11 cellular contexts compared by ENCODE assay signal in the genomic region with DNA sequence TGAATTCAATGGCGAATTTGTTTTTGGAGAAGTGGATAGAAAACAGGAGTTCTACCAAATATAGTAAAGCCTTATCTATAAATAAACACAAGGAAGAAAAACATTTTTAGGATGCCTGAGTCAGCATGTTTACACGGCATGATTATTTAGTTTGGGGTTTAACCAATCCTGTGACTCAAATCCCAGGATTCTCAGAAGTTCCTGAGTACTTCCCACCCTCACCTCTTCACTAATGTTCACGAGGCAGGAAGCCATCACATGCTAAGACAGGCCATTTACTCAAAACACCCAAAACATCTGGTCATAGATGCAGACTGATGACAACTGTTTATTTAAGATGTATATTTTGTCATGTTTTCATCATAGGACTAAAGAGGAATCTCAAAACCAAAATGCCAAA. TPM values are rescaled to one million over a fixed set of nuclear protein-coding genes. Genes with fewer than 3 reads are reported as not detected.
DNase-seq lines count a peak whose midpoint lies in the region; ATAC-seq and TF ChIP-seq lines count a peak whose summit lies in the region.
"Had no signal": no experiment of that assay in that cellular context is flagged by ENCODE, and none has a peak within 500 bp of the region (broad histone marks: within the 10 kb centered on the region; RNA-seq: fewer than 3 reads in every experiment).

No MANE protein-coding gene starts in this region.

- TF ChIP-seq CTCF in natural killer cell (IDR thresholded peaks at IDR 0.05) (no peak), WI38 (IDR thresholded peaks at IDR 0.05; ENCODE audit: low read depth, low read length) (no peak), fibroblast of mammary gland (conservative IDR thresholded peaks at IDR 0.05; ENCODE audit: control insufficient read depth, insufficient read depth, low read depth, low read length) (no peak), tibial artery (IDR thresholded peaks at IDR 0.05) (no peak), lower lobe of right lung (IDR thresholded peaks at IDR 0.05) (no peak)

- H3K9me3 ChIP-seq in tibial artery: no peaks in the 10 kb centered on the region
- H3K9me3 ChIP-seq in lower lobe of right lung: no peaks in the 10 kb centered on the region

- H3K4me1 ChIP-seq in tibial artery: peaks cover 0 to 64% (median 56%) of the 10 kb centered on the region in 4 donors
- H3K4me1 ChIP-seq in lower lobe of right lung: peaks cover 58% of the 10 kb centered on the region

- H3K4me1 Mint-ChIP-seq in natural killer cell treated with Interleukin-12 subunit alpha and Interleukin-12 subunit beta and Interleukin-15 and Interleukin-18, amount 100 ng/mL, for 72 hours (ENCODE audit: low read depth in 2 of 2): peaks cover 37 to 61% of the 10 kb centered on the region in 2 donors
- H3K4me1 Mint-ChIP-seq in natural killer cell: peaks cover 46 to 53% of the 10 kb centered on the region in 2 donors

- no peaks in the 10 kb centered on the region for H3K36me3 ChIP-seq in tibial artery
- H3K36me3 ChIP-seq in lower lobe of right lung: no peaks in the 10 kb centered on the region

- H3K9me3 Mint-ChIP-seq in natural killer cell treated with Interleukin-12 subunit alpha and Interleukin-12 subunit beta and Interleukin-15 and Interleukin-18, amount 100 ng/mL, for 72 hours: no peaks in the 10 kb centered on the region
- no peaks in the 10 kb centered on the region for H3K9me3 Mint-ChIP-seq in natural killer cell

- no peak for DNase-seq in natural killer cell treated with Interleukin-12 subunit alpha and Interleukin-12 subunit beta and Interleukin-15 and Interleukin-18, amount 100 ng/mL, for 72 hours (ENCODE audit: low spot score)
- DNase-seq in natural killer cell: no peak
- DNase-seq in fibroblast of mammary gland (ENCODE audit: low read depth): peak; percentile 95
- no peak for DNase-seq in tibial artery
- no peak for DNase-seq in lower lobe of right lung
- DNase-seq: activated naive CD4-positive, alpha-beta T cell treated with Interleukin-2 at 50 U/mL for 16 hours; NCI-H524; T-helper 9 cell had no signal

- no peaks in the 10 kb centered on the region for H3K27me3 ChIP-seq in tibial artery
- H3K27me3 ChIP-seq in lower lobe of right lung (ENCODE audit: low read depth): no peaks in the 10 kb centered on the region

- intact Hi-C loops in natural killer cell (cut with micrococcal nuclease) (no loop called here), tibial artery (cut with DNase I; ENCODE audit: low total_unique reads) (no loop called here), lower lobe of right lung (cut with DNase I) (no loop called here)

- H3K27me3 Mint-ChIP-seq in natural killer cell treated with Interleukin-12 subunit alpha and Interleukin-12 subunit beta and Interleukin-15 and Interleukin-18, amount 100 ng/mL, for 72 hours: no peaks in the 10 kb centered on the region
- H3K27me3 Mint-ChIP-seq in natural killer cell (ENCODE audit: low read depth in 2 of 2): no peaks in the 10 kb centered on the region

- H3K27ac Mint-ChIP-seq in natural killer cell treated with Interleukin-12 subunit alpha and Interleukin-12 subunit beta and Interleukin-15 and Interleukin-18, amount 100 ng/mL, for 72 hours: peak overlapping the region in 1 of 2 donors; percentile 86
- H3K27ac Mint-ChIP-seq in natural killer cell: peak overlapping the region in 1 of 2 donors; percentile 95

- H3K4me3 ChIP-seq in WI38 (ENCODE audit: low read depth, low read length): peak overlapping the region; percentile 88; the same call in 1 of the 2 replicates
- no peak overlapping the region for H3K4me3 ChIP-seq in fibroblast of mammary gland (ENCODE audit: control insufficient read depth, low read depth, low read length)
- H3K4me3 ChIP-seq in tibial artery: no peak overlapping the region
- no peak overlapping the region for H3K4me3 ChIP-seq in lower lobe of right lung

- no peak for ATAC-seq in natural killer cell treated with Interleukin-12 subunit alpha and Interleukin-12 subunit beta and Interleukin-15 and Interleukin-18, amount 100 ng/mL, for 72 hours
- ATAC-seq in natural killer cell (no peak), GM19324 (IDR thresholded peaks at IDR 0.05; ENCODE audit: low FRiP score, unreplicated experiment) (no peak), lower lobe of right lung (no peak), HG03521 (IDR thresholded peaks at IDR 0.05; ENCODE audit: unreplicated experiment) (no peak)

- H3K36me3 Mint-ChIP-seq in natural killer cell treated with Interleukin-12 subunit alpha and Interleukin-12 subunit beta and Interleukin-15 and Interleukin-18, amount 100 ng/mL, for 72 hours: peaks cover 14% of the 10 kb centered on the region
- H3K36me3 Mint-ChIP-seq in natural killer cell: no peaks in the 10 kb centered on the region

- H3K4me3 Mint-ChIP-seq in natural killer cell treated with Interleukin-12 subunit alpha and Interleukin-12 subunit beta and Interleukin-15 and Interleukin-18, amount 100 ng/mL, for 72 hours: peak overlapping the region; percentile 94
- no peak overlapping the region for H3K4me3 Mint-ChIP-seq in natural killer cell

- peak overlapping the region; percentile 35 to 44 for H3K27ac ChIP-seq in tibial artery
- no peak overlapping the region for H3K27ac ChIP-seq in lower lobe of right lung

RNA-seq across cellular contexts. Expression of a gene that starts 3.4 kb away (rescaled TPM):
- 10 to 100 TPM; 35.5 to 36.1 TPM for total RNA-seq in natural killer cell treated with Interleukin-12 subunit alpha and Interleukin-12 subunit beta and Interleukin-15 and Interleukin-18, amount 100 ng/mL, for 72 hours
- total RNA-seq in natural killer cell (10 to 100 TPM; 16.7 to 26.0 (median 23.4) TPM), lower lobe of right lung (23.7 TPM)

RNA-seq across cellular contexts. Expression of a gene that starts 15.0 kb away (rescaled TPM):
- total RNA-seq in natural killer cell treated with Interleukin-12 subunit alpha and Interleukin-12 subunit beta and Interleukin-15 and Interleukin-18, amount 100 ng/mL, for 72 hours: 10 to 100 TPM; 46.9 to 62.4 TPM
- total RNA-seq in natural killer cell (10 to 100 TPM; 10.6 to 17.3 (median 15.4) TPM), lower lobe of right lung (22.4 TPM)
